29 cellular contexts compared by ENCODE assay signal in genomic region chr3:105214575-105214974, GRCh38.
"Had no signal": no experiment of that assay in that cellular context is flagged by ENCODE, and none has a peak within 500 bp of the region (broad histone marks: within the 10 kb centered on the region; RNA-seq: fewer than 3 reads in every experiment).

No MANE protein-coding gene starts in this region.

- H2AFZ ChIP-seq: parathyroid adenoma had no signal

- H3K27me3 Mint-ChIP-seq: natural killer cell treated with Interleukin-12 subunit alpha and Interleukin-12 subunit beta and Interleukin-15 and Interleukin-18, amount 100 ng/mL, for 72 hours; progenitor cell of endocrine pancreas; stimulated activated naive B cell treated with anti-CD40 and anti-IgM and Interleukin-4, amounts not matched to agents 10 μg/mL and 1 μg/mL and 100 μg/mL, for 72 hours; stimulated activated naive CD8-positive, alpha-beta T cell treated with anti-CD3 and anti-CD28 coated beads, Interleukin-15, Interleukin-2, amounts not matched to agents 100 ng/mL and 50 ng/mL, for 24 hours had no signal

- DNase-seq: naive thymus-derived CD8-positive, alpha-beta T cell; nephron progenitor cell; nucleus accumbens; ovary; posterior cingulate gyrus; psoas muscle; right cardiac atrium; right lobe of liver; sigmoid colon; small intestine; stimulated activated CD4-positive, alpha-beta T cell treated with anti-CD3 and anti-CD28 coated beads, Interleukin-12 subunit alpha, Interleukin-12 subunit beta, amount 100 ng/mL, for 4 hours; stimulated activated CD4-positive, alpha-beta T cell treated with anti-CD3 and anti-CD28 coated beads, Interleukin-1b, Interleukin-23, amount 100 ng/mL, for 48 hours; stimulated activated CD4-positive, alpha-beta T cell treated with anti-CD3 and anti-CD28 coated beads, Interleukin-4, amount 100 ng/mL, for 24 hours; stimulated activated naive B cell treated with anti-CD40 and anti-IgM and Interleukin-4, amounts not matched to agents 10 μg/mL and 1 μg/mL and 100 μg/mL, for 72 hours; stimulated activated naive CD4-positive, alpha-beta T cell treated with Interleukin-2 at 50 U/mL for 16 hours; stomach; thyroid gland; trophoblast cell; upper lobe of left lung had no signal

- H3K4me1 Mint-ChIP-seq: naive thymus-derived CD8-positive, alpha-beta T cell; nephron progenitor cell; neural crest cell; stimulated activated effector memory CD8-positive, alpha-beta T cell treated with anti-CD3 and anti-CD28 coated beads, Interleukin-12 subunit alpha, Interleukin-12 subunit beta, amount 100 ng/mL, for 72 hours; stimulated activated naive B cell treated with anti-CD40 and anti-IgM and Interleukin-4, amounts not matched to agents 10 μg/mL and 1 μg/mL and 100 μg/mL, for 72 hours had no signal

- H3K9ac ChIP-seq: parathyroid adenoma had no signal

- ATAC-seq: naive thymus-derived CD8-positive, alpha-beta T cell; natural killer cell treated with Interleukin-12 subunit alpha and Interleukin-12 subunit beta and Interleukin-15 and Interleukin-18, amount 100 ng/mL, for 72 hours; psoas muscle; right cardiac atrium; right lobe of liver; stimulated activated effector memory CD8-positive, alpha-beta T cell treated with anti-CD3 and anti-CD28 coated beads, Interleukin-12 subunit alpha, Interleukin-12 subunit beta, amount 100 ng/mL, for 72 hours; stimulated activated naive B cell treated with anti-CD40 and anti-IgM and Interleukin-4, amounts not matched to agents 10 μg/mL and 1 μg/mL and 100 μg/mL, for 72 hours had no signal

- H3K27me3 ChIP-seq: neutrophil, ovary, right lobe of liver, sigmoid colon, stomach, thyroid gland, tibial nerve, upper lobe of left lung, vagina had no signal

- H3K27ac Mint-ChIP-seq: naive thymus-derived CD8-positive, alpha-beta T cell; natural killer cell treated with Interleukin-12 subunit alpha and Interleukin-12 subunit beta and Interleukin-15 and Interleukin-18, amount 100 ng/mL, for 72 hours; nephron progenitor cell; progenitor cell of endocrine pancreas; stimulated activated effector memory CD8-positive, alpha-beta T cell treated with anti-CD3 and anti-CD28 coated beads, Interleukin-12 subunit alpha, Interleukin-12 subunit beta, amount 100 ng/mL, for 72 hours; stimulated activated naive B cell treated with anti-CD40 and anti-IgM and Interleukin-4, amounts not matched to agents 10 μg/mL and 1 μg/mL and 100 μg/mL, for 72 hours; stimulated activated naive CD8-positive, alpha-beta T cell treated with anti-CD3 and anti-CD28 coated beads, Interleukin-15, Interleukin-2, amounts not matched to agents 100 ng/mL and 50 ng/mL, for 24 hours had no signal

- H3K4me3 ChIP-seq: ovary, psoas muscle, right lobe of liver, sigmoid colon, stomach, thoracic aorta, thyroid gland, tibial nerve, upper lobe of left lung, vagina had no signal

- H3K4me1 ChIP-seq: parathyroid adenoma, psoas muscle, right lobe of liver, sigmoid colon, stomach, thyroid gland, tibial nerve, upper lobe of left lung, vagina had no signal

- H3K27ac ChIP-seq: neutrophil, ovary, parathyroid adenoma, psoas muscle, right lobe of liver, sigmoid colon, stomach, thoracic aorta, thyroid gland, tibial nerve, upper lobe of left lung, vagina had no signal

- H3K9me3 ChIP-seq: neutrophil, ovary, psoas muscle, right lobe of liver, sigmoid colon, stomach, thoracic aorta, thyroid gland, tibial nerve, upper lobe of left lung, vagina had no signal

- H3K36me3 ChIP-seq: neutrophil, ovary, right lobe of liver, sigmoid colon, stomach, thoracic aorta, thyroid gland, tibial nerve, upper lobe of left lung, vagina had no signal

- H3K4me3 Mint-ChIP-seq: naive thymus-derived CD8-positive, alpha-beta T cell; natural killer cell treated with Interleukin-12 subunit alpha and Interleukin-12 subunit beta and Interleukin-15 and Interleukin-18, amount 100 ng/mL, for 72 hours; nephron progenitor cell; neural crest cell; stimulated activated effector memory CD8-positive, alpha-beta T cell treated with anti-CD3 and anti-CD28 coated beads, Interleukin-12 subunit alpha, Interleukin-12 subunit beta, amount 100 ng/mL, for 72 hours; stimulated activated naive B cell treated with anti-CD40 and anti-IgM and Interleukin-4, amounts not matched to agents 10 μg/mL and 1 μg/mL and 100 μg/mL, for 72 hours; stimulated activated naive CD8-positive, alpha-beta T cell treated with anti-CD3 and anti-CD28 coated beads, Interleukin-15, Interleukin-2, amounts not matched to agents 100 ng/mL and 50 ng/mL, for 24 hours had no signal

- H3K9me3 Mint-ChIP-seq: naive thymus-derived CD8-positive, alpha-beta T cell; nephron progenitor cell; stimulated activated effector memory CD8-positive, alpha-beta T cell treated with anti-CD3 and anti-CD28 coated beads, Interleukin-12 subunit alpha, Interleukin-12 subunit beta, amount 100 ng/mL, for 72 hours; stimulated activated naive B cell treated with anti-CD40 and anti-IgM and Interleukin-4, amounts not matched to agents 10 μg/mL and 1 μg/mL and 100 μg/mL, for 72 hours; stimulated activated naive CD8-positive, alpha-beta T cell treated with anti-CD3 and anti-CD28 coated beads, Interleukin-15, Interleukin-2, amounts not matched to agents 100 ng/mL and 50 ng/mL, for 24 hours had no signal

- H3K36me3 Mint-ChIP-seq: naive thymus-derived CD8-positive, alpha-beta T cell; natural killer cell treated with Interleukin-12 subunit alpha and Interleukin-12 subunit beta and Interleukin-15 and Interleukin-18, amount 100 ng/mL, for 72 hours; stimulated activated effector memory CD8-positive, alpha-beta T cell treated with anti-CD3 and anti-CD28 coated beads, Interleukin-12 subunit alpha, Interleukin-12 subunit beta, amount 100 ng/mL, for 72 hours; stimulated activated naive B cell treated with anti-CD40 and anti-IgM and Interleukin-4, amounts not matched to agents 10 μg/mL and 1 μg/mL and 100 μg/mL, for 72 hours had no signal

- H3K79me2 ChIP-seq: parathyroid adenoma had no signal
